ENCODE assay signal across 27 cellular contexts in the genomic region with DNA sequence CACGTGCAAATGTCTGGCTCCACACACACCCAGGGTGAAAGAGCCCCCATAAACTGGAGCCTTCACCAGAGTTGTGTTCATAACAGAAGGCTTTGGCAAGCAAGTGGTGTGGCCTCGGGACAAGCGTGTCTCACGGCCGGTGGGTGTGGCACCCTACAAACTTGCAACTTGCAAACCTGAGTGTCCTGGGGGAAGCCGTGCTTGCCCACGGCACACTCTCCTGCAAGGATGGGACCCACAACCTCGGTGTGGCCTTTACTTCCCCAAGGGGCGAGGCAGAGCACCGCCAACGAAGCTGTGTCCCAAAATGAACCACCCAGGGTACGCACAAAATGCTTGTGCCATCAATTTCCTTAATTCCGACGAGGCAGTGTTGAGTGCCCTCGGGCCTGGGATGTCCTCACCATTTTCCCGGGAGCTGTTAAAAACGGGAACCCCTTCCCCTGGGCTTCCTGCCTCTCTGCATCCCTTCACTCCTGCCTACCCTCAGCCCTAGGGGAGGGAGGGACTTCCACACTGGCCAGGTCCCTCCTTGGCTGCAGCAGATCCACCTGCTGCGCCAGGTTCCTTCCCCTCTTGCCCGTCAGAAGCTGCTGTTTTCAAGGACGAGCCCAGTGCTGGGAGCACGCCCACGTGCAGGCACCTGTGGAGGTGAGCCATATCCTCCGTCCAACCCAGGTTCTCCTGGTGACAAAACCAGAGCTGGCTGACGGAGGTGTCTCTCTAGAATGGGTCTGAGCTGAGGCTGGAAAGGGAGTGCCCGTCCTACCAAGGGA.
"Had no signal": no experiment of that assay in that cellular context is flagged by ENCODE, and none has a peak within 500 bp of the region (broad histone marks: within the 10 kb centered on the region; RNA-seq: fewer than 3 reads in every experiment).

No MANE protein-coding gene starts in this region.

- ATAC-seq: left colon; left lung; mucosa of descending colon; naive thymus-derived CD4-positive, alpha-beta T cell; natural killer cell treated with Interleukin-12 subunit alpha and Interleukin-12 subunit beta and Interleukin-15 and Interleukin-18, amount 100 ng/mL, for 72 hours; right lobe of liver; stimulated activated memory B cell treated with anti-CD40 and anti-IgM and Interleukin-4, amounts not matched to agents 10 μg/mL and 1 μg/mL and 100 μg/mL, for 72 hours; stimulated activated naive CD8-positive, alpha-beta T cell treated with anti-CD3 and anti-CD28 coated beads, Interleukin-15, amount 100 ng/mL, for 72 hours had no signal

- H3K9me3 ChIP-seq: mucosa of descending colon, ovary, right lobe of liver, uterus had no signal

- H3K4me3 Mint-ChIP-seq: memory B cell; naive thymus-derived CD4-positive, alpha-beta T cell; natural killer cell treated with Interleukin-12 subunit alpha and Interleukin-12 subunit beta and Interleukin-15 and Interleukin-18, amount 100 ng/mL, for 72 hours; stimulated activated memory B cell treated with anti-CD40 and anti-IgM and Interleukin-4, amounts not matched to agents 10 μg/mL and 1 μg/mL and 100 μg/mL, for 72 hours; stimulated activated naive CD8-positive, alpha-beta T cell treated with anti-CD3 and anti-CD28 coated beads, Interleukin-15, amount 100 ng/mL, for 72 hours; type B pancreatic cell had no signal

- H3K36me3 ChIP-seq: ovary, right lobe of liver, uterus had no signal

- H3K4me1 ChIP-seq: left lung, right lobe of liver, tibial nerve, uterus had no signal

- H3K4me3 ChIP-seq: hepatocyte, left lung, mucosa of descending colon, ovary, right atrium auricular region, right lobe of liver, smooth muscle cell, tibial nerve, uterus had no signal

- H3K27me3 ChIP-seq: hepatocyte, left lung, ovary, right atrium auricular region, right lobe of liver, tibial nerve, uterus had no signal

- H3K4me1 Mint-ChIP-seq: memory B cell; stimulated activated memory B cell treated with anti-CD40 and anti-IgM and Interleukin-4, amounts not matched to agents 10 μg/mL and 1 μg/mL and 100 μg/mL, for 72 hours; stimulated activated naive CD8-positive, alpha-beta T cell treated with anti-CD3 and anti-CD28 coated beads, Interleukin-15, amount 100 ng/mL, for 72 hours had no signal

- H3K27me3 Mint-ChIP-seq: memory B cell; naive thymus-derived CD4-positive, alpha-beta T cell; natural killer cell treated with Interleukin-12 subunit alpha and Interleukin-12 subunit beta and Interleukin-15 and Interleukin-18, amount 100 ng/mL, for 72 hours; progenitor cell of endocrine pancreas; stimulated activated memory B cell treated with anti-CD40 and anti-IgM and Interleukin-4, amounts not matched to agents 10 μg/mL and 1 μg/mL and 100 μg/mL, for 72 hours; stimulated activated naive CD8-positive, alpha-beta T cell treated with anti-CD3 and anti-CD28 coated beads, Interleukin-15, amount 100 ng/mL, for 72 hours; type B pancreatic cell had no signal

- H3K9me3 Mint-ChIP-seq: natural killer cell treated with Interleukin-12 subunit alpha and Interleukin-12 subunit beta and Interleukin-15 and Interleukin-18, amount 100 ng/mL, for 72 hours had no signal

- H2AFZ ChIP-seq: hepatocyte had no signal

- DNase-seq: islet precursor cell; kidney glomerular epithelial cell; left colon; midbrain; naive thymus-derived CD4-positive, alpha-beta T cell; nucleus accumbens; ovary; stimulated activated CD4-positive, alpha-beta T cell treated with anti-CD3 and anti-CD28 coated beads, Interleukin-1b, Interleukin-23, amount 100 ng/mL, for 48 hours; stimulated activated CD4-positive, alpha-beta T cell treated with anti-CD3 and anti-CD28 coated beads, Interleukin-2, amount 100 ng/mL, for 48 hours; stimulated activated CD4-positive, alpha-beta T cell treated with anti-CD3 and anti-CD28 coated beads, Interleukin-4, amount 100 ng/mL, for 4 hours; stimulated activated CD8-positive, alpha-beta memory T cell treated with anti-CD3 and anti-CD28 coated beads, Interleukin-4, amount 100 ng/mL, for 48 hours; stimulated activated naive CD4-positive, alpha-beta T cell treated with Interleukin-2 at 50 U/mL for 16 hours; stimulated activated naive CD8-positive, alpha-beta T cell treated with anti-CD3 and anti-CD28 coated beads, Interleukin-15, amount 100 ng/mL, for 72 hours; substantia nigra; uterus had no signal

- H3K4me2 ChIP-seq: hepatocyte, smooth muscle cell had no signal

- H3K27ac Mint-ChIP-seq: memory B cell; naive thymus-derived CD4-positive, alpha-beta T cell; natural killer cell treated with Interleukin-12 subunit alpha and Interleukin-12 subunit beta and Interleukin-15 and Interleukin-18, amount 100 ng/mL, for 72 hours; progenitor cell of endocrine pancreas; stimulated activated memory B cell treated with anti-CD40 and anti-IgM and Interleukin-4, amounts not matched to agents 10 μg/mL and 1 μg/mL and 100 μg/mL, for 72 hours had no signal

- H3K27ac ChIP-seq: hepatocyte, left lung, ovary, right atrium auricular region, right lobe of liver, tibial nerve, uterus had no signal
